Comparison of ENCODE assay signal across 10 cellular contexts in the genomic region with DNA sequence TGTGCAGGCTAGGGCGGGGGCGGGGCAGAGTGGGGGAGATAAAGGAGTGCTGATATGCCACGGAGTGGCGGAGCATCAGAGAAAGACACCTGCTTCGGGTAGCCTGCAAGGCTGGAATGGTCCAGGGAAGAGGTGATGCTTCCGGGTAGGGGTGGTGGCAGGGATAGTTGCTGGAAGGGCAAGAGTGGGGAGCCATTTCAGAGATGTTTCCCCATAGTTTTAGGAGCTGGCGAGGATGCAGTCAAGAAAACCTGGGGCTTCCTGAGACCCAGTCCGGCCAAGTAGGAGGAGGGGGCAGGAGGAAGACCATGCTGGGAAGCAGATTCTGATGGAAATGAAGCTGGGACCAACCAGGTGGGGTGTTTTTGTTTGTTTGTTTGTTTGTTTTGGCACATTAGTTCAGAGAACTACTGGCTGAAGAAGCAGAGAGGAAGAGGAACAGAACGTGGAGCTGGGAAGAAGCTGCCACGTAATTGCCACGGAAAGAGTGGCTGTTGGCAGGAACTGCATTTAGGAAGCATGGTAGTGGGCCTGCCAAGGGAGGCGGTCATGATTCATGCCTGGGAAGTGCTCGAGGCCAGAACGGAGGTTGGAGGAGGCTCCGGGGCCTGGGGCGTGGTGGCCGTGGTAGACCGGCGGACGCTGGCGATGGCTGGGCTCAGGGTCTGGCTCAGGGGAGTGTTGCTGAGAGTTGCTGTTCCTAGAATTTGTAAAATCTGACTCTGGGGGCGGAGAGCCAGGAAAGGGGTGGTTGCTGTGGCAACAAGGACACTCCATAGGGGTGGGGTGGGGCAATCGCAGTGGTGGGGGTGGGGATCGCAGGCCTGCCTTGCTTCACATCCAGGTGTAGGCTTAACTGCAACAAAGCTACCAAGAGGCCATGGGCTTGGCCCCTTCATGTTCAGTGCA. TPM values are rescaled to one million over a fixed set of nuclear protein-coding genes. Genes with fewer than 3 reads are reported as not detected.
A peak's percentile ranks its signal among the peaks of the same experiment; 100 is the strongest.
DNase-seq lines count a peak whose midpoint lies in the region; ATAC-seq and TF ChIP-seq lines count a peak whose summit lies in the region.
"Had no signal": no experiment of that assay in that cellular context is flagged by ENCODE, and none has a peak within 500 bp of the region (broad histone marks: within the 10 kb centered on the region; RNA-seq: fewer than 3 reads in every experiment).

No MANE protein-coding gene starts in this region.

- H3K9me3 Mint-ChIP-seq in MCF 10A (ENCODE audit: unreplicated experiment) = no peaks in the 10 kb centered on the region

- 6% methylated on average over 24 of the region's 24 CpGs for WGBS in HUES64
- WGBS in right cardiac atrium = 40% methylated on average over 24 of the region's 24 CpGs
- 40 to 54% (median 45%) methylated on average over 24 of the region's 24 CpGs for WGBS in stomach, 5 donors

- H3K27ac ChIP-seq in HUES64 (ENCODE audit: low read depth, low read length) = peak overlapping the region; percentile 92
- peak overlapping the region; percentile 53 for H3K27ac ChIP-seq in right cardiac atrium (ENCODE audit: low read length)
- peak overlapping the region in 1 of 5 donors; percentile 6 for H3K27ac ChIP-seq in stomach

- no peak for TF ChIP-seq CTCF in MCF 10A (IDR thresholded peaks at IDR 0.05; ENCODE audit: unreplicated experiment)
- TF ChIP-seq CTCF in stomach (IDR thresholded peaks at IDR 0.05) = no peak

- peak overlapping the region; percentile 52 for H3K4me3 Mint-ChIP-seq in MCF 10A (ENCODE audit: unreplicated experiment)

- H3K9me3 ChIP-seq in HUES64 (ENCODE audit: insufficient read depth, low read depth, low read length) (no peaks in the 10 kb centered on the region), right cardiac atrium (ENCODE audit: control insufficient read depth, low read length) (no peaks in the 10 kb centered on the region), stomach (no peaks in the 10 kb centered on the region)

- peak overlapping the region; percentile 55 for H3K4me3 ChIP-seq in HUES64 (ENCODE audit: low read length)
- no peak overlapping the region for H3K4me3 ChIP-seq in right cardiac atrium (ENCODE audit: low read length)
- no peak overlapping the region for H3K4me3 ChIP-seq in stomach

- POLR2A ChIA-PET in MCF 10A (lab: Yijun Ruan, JAX) = interaction anchor here (0.7 to 1.0 kb wide), 5 partner anchors 15 to 218 kb away, joined by 3 to 4 read pairs (median 3); no protein-coding TSS in a partner anchor

- intact Hi-C loops in MCF 10A (cut with micrococcal nuclease) = loop anchor here (2.0 to 5.0 kb wide), 3 partner anchors 71 to 201 kb away; a partner anchor contains a TSS
- intact Hi-C loops in right cardiac atrium (cut with DNase I) = loop anchor here in 2 of 4 donors (5.0 to 10.0 kb wide), 2 partner anchors 197 to 199 kb away; no protein-coding TSS in a partner anchor
- intact Hi-C loops in sciatic nerve (cut with DNase I) = loop anchor here (10.0 kb wide), 1 partner anchor 197 kb away; no protein-coding TSS in a partner anchor
- intact Hi-C loops in stomach (cut with DNase I; ENCODE audit: low total_unique reads) = no loop called here

- peak overlapping the region; percentile 76 for H3K9ac ChIP-seq in HUES64 (ENCODE audit: low read depth, low read length)

- TF ChIP-seq EP300 in stomach (IDR thresholded peaks at IDR 0.05) = no peak

- peak overlapping the region; percentile 94 for H3K27ac Mint-ChIP-seq in MCF 10A (ENCODE audit: low read depth, unreplicated experiment)

- no peaks in the 10 kb centered on the region for H3K27me3 Mint-ChIP-seq in MCF 10A (ENCODE audit: insufficient read depth, unreplicated experiment)

- peaks cover 6% of the 10 kb centered on the region for H3K36me3 Mint-ChIP-seq in MCF 10A (ENCODE audit: insufficient read depth, unreplicated experiment)

- DNase-seq in MCF 10A (ENCODE audit: unreplicated experiment) (peak; percentile 98), right cardiac atrium (peak; percentile 91 to 92 (median 92)), sciatic nerve (ENCODE audit: low spot score) (peak; percentile 71), stomach (no peak), T-helper 2 cell (no peak), cerebellar nuclear complex (lab: John Stamatoyannopoulos, UW) (no peak)
- DNase-seq: Karpas-422, OCI-M1 had no signal

- no TSS peak for BruUV-seq in MCF 10A (replicated peaks; lab: Mats Ljungman, UMichigan)

- H3K4me1 Mint-ChIP-seq in MCF 10A (ENCODE audit: insufficient read depth, unreplicated experiment) = peaks cover 48% of the 10 kb centered on the region

- ATAC-seq in right cardiac atrium = peak; percentile 93 to 99
- ATAC-seq in sciatic nerve = peak; percentile 62
- no peak for ATAC-seq in HG03196 (IDR thresholded peaks at IDR 0.05; ENCODE audit: unreplicated experiment)

- H3K36me3 ChIP-seq in HUES64 (ENCODE audit: insufficient read depth, low read length) (no peaks in the 10 kb centered on the region), stomach (no peaks in the 10 kb centered on the region)

- CTCF ChIA-PET in MCF 10A (lab: Yijun Ruan, JAX) = interaction anchor here (0.6 to 1.4 kb wide), 3 partner anchors 26 to 335 kb away, joined by 3 to 4 read pairs (median 3); no protein-coding TSS in a partner anchor

- TF ChIP-seq POLR2A in stomach (IDR thresholded peaks at IDR 0.05) = no peak

- peaks cover 14% of the 10 kb centered on the region; the same call in 1 of the 2 replicates for H3K27me3 ChIP-seq in HUES64 (ENCODE audit: insufficient read depth, low read length)
- H3K27me3 ChIP-seq in right cardiac atrium (ENCODE audit: control insufficient read depth, insufficient read depth) = no peaks in the 10 kb centered on the region
- H3K27me3 ChIP-seq in stomach = peaks cover 0 to 30% (median 0%) of the 10 kb centered on the region in 3 donors

- peaks cover 26% of the 10 kb centered on the region for H3K4me1 ChIP-seq in HUES64 (ENCODE audit: insufficient read depth, low read length)
- no peaks in the 10 kb centered on the region for H3K4me1 ChIP-seq in right cardiac atrium (ENCODE audit: control insufficient read depth, insufficient read depth, low read length)
- H3K4me1 ChIP-seq in stomach = peaks cover 0 to 11% (median 3%) of the 10 kb centered on the region in 4 donors

RNA-seq across cellular contexts. Expression of a gene that starts 8.6 kb away (rescaled TPM):
- polyA plus RNA-seq in HUES64 (2013, experiment 1 of 2) = 4.6 TPM
- 5.9 TPM for polyA plus RNA-seq in HUES64 (2013, experiment 2 of 2)
- total RNA-seq in MCF 10A (2022) (46.1 and 64.9 TPM in 2 replicates), right cardiac atrium (1 to 10 TPM; 5.0 to 7.8 (median 7.1) TPM), sciatic nerve (56.3 TPM), stomach (100 to 1,000 TPM in 1 of 5 donors, 10 to 100 TPM in 2, 1 to 10 TPM in 2; 8.1 to 564 (median 11.2) TPM)
- polyA plus RNA-seq in right cardiac atrium (3.6 TPM), stomach (1 to 10 TPM; 3.7 to 5.2 (median 4.7) TPM)

RNA-seq across cellular contexts. Expression of a gene that starts 19.0 kb away (rescaled TPM):
- not detected for polyA plus RNA-seq in HUES64 (2013, experiment 1 of 2)
- not detected for polyA plus RNA-seq in HUES64 (2013, experiment 2 of 2)
- not detected in 2 replicates for total RNA-seq in MCF 10A (2022)
- total RNA-seq in right cardiac atrium = not detected
- not detected for polyA plus RNA-seq in right cardiac atrium
- total RNA-seq in sciatic nerve = not detected
- not detected for total RNA-seq in stomach
- polyA plus RNA-seq in stomach = not detected

RNA-seq across cellular contexts. Expression of a gene that starts 38.4 kb away (rescaled TPM):
- polyA plus RNA-seq in HUES64 (2013, experiment 1 of 2) = 1.5 TPM
- 2.7 TPM for polyA plus RNA-seq in HUES64 (2013, experiment 2 of 2)
- total RNA-seq in MCF 10A (2022) = 2.7 and 7.4 TPM in 2 replicates
- 1 to 10 TPM; 2.2 to 4.2 (median 3.3) TPM for total RNA-seq in right cardiac atrium
- 1.5 TPM for polyA plus RNA-seq in right cardiac atrium
- total RNA-seq in sciatic nerve = 17.5 TPM
- 10 to 100 TPM in 3 of 5 donors, 1 to 10 TPM in 2; 4.2 to 30.9 (median 16.9) TPM for total RNA-seq in stomach
- 1 to 10 TPM; 2.6 to 4.2 (median 3.5) TPM for polyA plus RNA-seq in stomach

Comparison
In these comparisons a context has a peak if more than half of its experiments do, and no peak if none do; other contexts are left out.
1. DNase-seq: peak in MCF 10A (single experiment), right cardiac atrium (3 of 3) and sciatic nerve (single experiment); none in stomach (single experiment), T-helper 2 cell (0 of 5) and cerebellar nuclear complex (0 of 2).